In the genomic region with DNA sequence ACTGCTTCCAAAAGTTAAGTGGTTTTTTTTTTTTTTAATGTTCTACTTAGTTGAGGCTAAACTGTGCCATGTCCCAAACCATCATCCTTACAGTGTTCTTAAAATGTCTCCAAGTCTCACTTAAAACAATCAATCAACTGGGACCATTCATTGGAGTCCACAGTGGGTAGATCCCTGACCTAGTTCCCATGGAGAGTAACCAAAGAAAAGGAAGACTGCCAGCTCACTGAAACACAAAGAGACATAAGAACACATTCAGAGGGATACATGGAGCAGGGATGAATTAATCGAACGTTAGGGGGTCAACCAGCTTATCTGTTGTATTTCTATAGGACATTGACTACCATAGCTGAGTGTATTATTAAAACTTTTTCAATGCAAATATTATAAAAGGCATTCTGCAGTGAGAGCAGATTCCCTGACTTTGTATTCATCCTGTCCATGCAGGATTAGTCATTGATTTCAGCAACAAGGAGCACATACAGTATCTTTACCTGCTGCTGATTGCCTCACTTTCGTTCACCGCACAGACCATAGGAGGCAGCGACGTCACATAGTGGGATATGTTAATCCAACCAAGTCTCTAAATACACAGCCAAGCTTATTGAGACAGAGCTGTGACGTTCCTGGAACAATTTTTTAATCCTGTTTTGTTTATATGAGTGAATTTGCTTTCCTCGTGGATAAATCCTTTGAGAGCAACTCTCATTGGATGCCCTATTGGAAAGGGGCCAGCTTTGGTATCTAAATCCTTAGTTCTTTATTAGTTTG, we compare ENCODE assay signal across 8 cellular contexts.
A peak's percentile ranks its signal among the peaks of the same experiment; 100 is the strongest.
DNase-seq lines count a peak whose midpoint lies in the region; ATAC-seq and TF ChIP-seq lines count a peak whose summit lies in the region.

No MANE protein-coding gene starts in this region.

- H3K4me3 ChIP-seq in BLaER1: no peak overlapping the region; the same call in 1 of the 2 replicates
- peak overlapping the region; percentile 31 for H3K4me3 ChIP-seq in astrocyte of the spinal cord (ENCODE audit: low read depth, low read length)

- no peak overlapping the region for H3K9ac ChIP-seq in BLaER1

- 0 out of 2 replicates have a peak overlapping the region, but pooled peaks have one; percentile 8 for H3K27ac ChIP-seq in BLaER1

- in situ Hi-C loops in astrocyte of the spinal cord (cut with HindIII; ENCODE audit: low sequenced_read_pairs): no loop called here

- H3K4me2 ChIP-seq in BLaER1: peak overlapping the region; percentile 69

- no peaks in the 10 kb centered on the region for H3K27me3 ChIP-seq in BLaER1

- H3K4me1 ChIP-seq in BLaER1: peaks cover 22% of the 10 kb centered on the region

- ATAC-seq in HG02571 (IDR thresholded peaks at IDR 0.05; ENCODE audit: unreplicated experiment): no peak

- DNase-seq in HS-5 (ENCODE audit: low read depth) (peak; percentile 15), astrocyte of the spinal cord (ENCODE audit: low read depth, low spot score) (peak; percentile 75), kidney tubule cell (ENCODE audit: low spot score) (peak; percentile 60), NAMALWA (ENCODE audit: low spot score) (no peak)
- DNase-seq in central memory CD4-positive, alpha-beta T cell: no peak
- DNase-seq in activated T-cell treated with anti-CD3 and anti-CD28 coated beads, Interleukin-2, amount 50 U/mL, for 1 hour: no peak

- H4K20me1 ChIP-seq in BLaER1: no peaks in the 10 kb centered on the region

- no peaks in the 10 kb centered on the region for H3K9me3 ChIP-seq in BLaER1

- H3K36me3 ChIP-seq in BLaER1: no peaks in the 10 kb centered on the region

- peak; percentile 23 for TF ChIP-seq CTCF in astrocyte of the spinal cord (IDR thresholded peaks at IDR 0.05; ENCODE audit: low read depth, low read length)

Comparison
In these comparisons a context has a peak if more than half of its experiments do, and no peak if none do; other contexts are left out.
1. DNase-seq: peak in HS-5 (single experiment), astrocyte of the spinal cord (single experiment) and kidney tubule cell (single experiment); none in NAMALWA (single experiment), central memory CD4-positive, alpha-beta T cell (single experiment) and activated T-cell treated with anti-CD3 and anti-CD28 coated beads, Interleukin-2, amount 50 U/mL, for 1 hour (single experiment).